Comparison of ENCODE assay signal across 11 cellular contexts in genomic region chr11:9687736-9688494, GRCh38. TPM values are rescaled to one million over a fixed set of nuclear protein-coding genes. Genes with fewer than 3 reads are reported as not detected.
DNase-seq lines count a peak whose midpoint lies in the region; ATAC-seq, FAIRE-seq and TF ChIP-seq lines count a peak whose summit lies in the region.
"Had no signal": no experiment of that assay in that cellular context is flagged by ENCODE, and none has a peak within 500 bp of the region (broad histone marks: within the 10 kb centered on the region; RNA-seq: fewer than 3 reads in every experiment).

No MANE protein-coding gene starts in this region.

- H3K27ac ChIP-seq in kidney (ENCODE audit: low read depth in 2 of 2, low read length in 2 of 2) (peak overlapping the region; percentile 45 to 85), tibial artery (peak overlapping the region; percentile 66 to 69)

- TF ChIP-seq CTCF in kidney (IDR thresholded peaks at IDR 0.05; ENCODE audit: borderline replicate concordance, extremely low read depth, insufficient read depth) (no peak), tibial artery (IDR thresholded peaks at IDR 0.05) (no peak)

- H3K4me1 ChIP-seq in kidney (ENCODE audit: control insufficient read depth in 1 of 2, insufficient read depth in 1 of 2, low read depth in 1 of 2, low read length in 2 of 2) = peaks cover 8 to 20% of the 10 kb centered on the region in 2 donors
- peaks cover 0 to 68% (median 42%) of the 10 kb centered on the region in 4 donors for H3K4me1 ChIP-seq in tibial artery

- FAIRE-seq in kidney (lab: Jason Lieb, UNC) = no peak
- FAIRE-seq: A204.1, HepG2 had no signal

- no peaks in the 10 kb centered on the region for H3K9me3 ChIP-seq in kidney (ENCODE audit: control insufficient read depth in 1 of 2, low read length in 2 of 2)
- H3K9me3 ChIP-seq in tibial artery = no peaks in the 10 kb centered on the region

- no peak for ATAC-seq in HG02798 (IDR thresholded peaks at IDR 0.05; ENCODE audit: poor library complexity, unreplicated experiment)
- no peak for ATAC-seq in HG02938 (IDR thresholded peaks at IDR 0.05; ENCODE audit: unreplicated experiment)
- ATAC-seq: HepG2 had no signal

- DNase-seq in NCI-H1105 treated with DMSO at 0.1 percent for 48 hours (lab: John Stamatoyannopoulos, UW) (peak; percentile 5), NCI-H1105 (lab: John Stamatoyannopoulos, UW) (no peak), astrocyte of the hippocampus (ENCODE audit: low read depth, low spot score) (peak; percentile 55), kidney (no peak), tibial artery (no peak), HuH-7.5 (ENCODE audit: low spot score) (no peak)
- DNase-seq: stimulated activated CD4-positive, alpha-beta T cell treated with anti-CD3 and anti-CD28 coated beads, Interleukin-2, amount 100 ng/mL, for 24 hours had no signal

- H3K27me3 ChIP-seq in tibial artery = no peaks in the 10 kb centered on the region

- H3K4me3 ChIP-seq in kidney (ENCODE audit: low read length in 2 of 2) (no peak overlapping the region), tibial artery (no peak overlapping the region)

- H3K9ac ChIP-seq in kidney (ENCODE audit: low read length in 2 of 2) = no peak overlapping the region

- intact Hi-C loops in kidney (cut with DNase I) (no loop called here), tibial artery (cut with DNase I; ENCODE audit: low total_unique reads) (no loop called here)

- H3K36me3 ChIP-seq in kidney (ENCODE audit: control insufficient read depth in 1 of 2, insufficient read depth in 2 of 2, low read length in 2 of 2) (peaks cover 0 to 2% of the 10 kb centered on the region in 2 donors), tibial artery (peaks cover 0 to 5% (median 0%) of the 10 kb centered on the region in 3 donors)

RNA-seq across cellular contexts. Expression of gene SWAP70, which starts 24.0 kb away (rescaled TPM):
- 61.0 TPM for total RNA-seq in kidney
- polyA plus RNA-seq in kidney (ENCODE audit: insufficient read depth, low read depth, low replicate concordance) = 11.1 TPM

Comparison
In these comparisons a context has a peak if more than half of its experiments do, and no peak if none do; other contexts are left out.
1. DNase-seq: peak in NCI-H1105 treated with DMSO at 0.1 percent for 48 hours (single experiment) and astrocyte of the hippocampus (single experiment); none in NCI-H1105 (single experiment), kidney (single experiment), tibial artery (0 of 2) and HuH-7.5 (single experiment).